In genomic region chr10:44761076-44761475, GRCh38 we compare ENCODE assay signal across 12 cellular contexts.
"Had no signal": no experiment of that assay in that cellular context is flagged by ENCODE, and none has a peak within 500 bp of the region (broad histone marks: within the 10 kb centered on the region; RNA-seq: fewer than 3 reads in every experiment).

No MANE protein-coding gene starts in this region.

- DNase-seq: activated CD4-positive, alpha-beta memory T cell treated with anti-CD3 and anti-CD28 coated beads for 36 hours; activated CD4-positive, CD25-positive, alpha-beta regulatory T cell treated with anti-CD3 and anti-CD28 coated beads, Interleukin-2, amount 50 U/mL, for 72 hours; activated gamma-delta T cell treated with Interleukin-2 at 50 U/mL for 16 hours; activated naive CD8-positive, alpha-beta T cell treated with anti-CD3 and anti-CD28 coated beads for 36 hours; activated T-cell treated with anti-CD3 and anti-CD28 coated beads, Interleukin-2, amount 50 U/mL, for 48 hours; left lung; ovary; stimulated activated CD4-positive, alpha-beta T cell treated with anti-CD3 and anti-CD28 coated beads, Interleukin-4, amount 100 ng/mL, for 1 hour; T-helper 9 cell; upper lobe of right lung had no signal

- ATAC-seq: gastroesophageal sphincter, left lung, upper lobe of right lung had no signal

- H3K4me1 ChIP-seq: left lung, upper lobe of right lung had no signal

- H3K9me3 ChIP-seq: gastroesophageal sphincter, left lung, ovary, upper lobe of right lung had no signal

- H3K27ac ChIP-seq: cardiac muscle cell, gastroesophageal sphincter, left lung, ovary, upper lobe of right lung had no signal

- H3K27me3 ChIP-seq: cardiac muscle cell, gastroesophageal sphincter, left lung, ovary, upper lobe of right lung had no signal

- H3K4me3 ChIP-seq: cardiac muscle cell, gastroesophageal sphincter, left lung, ovary, upper lobe of right lung had no signal

- H3K36me3 ChIP-seq: cardiac muscle cell, gastroesophageal sphincter, left lung, ovary, upper lobe of right lung had no signal
